In the genomic region with DNA sequence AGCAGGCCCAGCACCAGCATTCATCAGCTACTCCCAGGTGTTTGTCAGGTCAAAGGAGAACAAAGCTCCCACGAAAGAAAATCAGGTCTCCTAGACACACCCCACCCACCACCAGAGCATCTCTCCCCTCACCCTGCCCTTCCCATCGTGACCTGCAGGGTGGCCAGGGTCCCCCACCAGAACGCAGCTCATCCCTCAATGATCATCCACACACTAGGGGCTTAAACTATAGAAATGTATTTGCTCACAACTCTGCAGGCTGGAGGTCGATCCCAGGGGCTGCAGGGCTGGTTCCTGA, we compare ENCODE assay signal across 17 cellular contexts.
"Had no signal": no experiment of that assay in that cellular context is flagged by ENCODE, and none has a peak within 500 bp of the region (broad histone marks: within the 10 kb centered on the region; RNA-seq: fewer than 3 reads in every experiment).

No MANE protein-coding gene starts in this region.

- FAIRE-seq: endometrium, frontal cortex had no signal

- DNase-seq: activated B cell treated with CpG ODN at 0.5 μM for 24 hours; activated CD4-positive, alpha-beta memory T cell treated with anti-CD3 and anti-CD28 coated beads, Interleukin-2, amount 10 ng/mL, durations not matched to agents 7 days and 5 days; activated CD4-positive, alpha-beta T cell treated with anti-CD3 and anti-CD28 coated beads for 4 hours; activated effector memory CD4-positive, alpha-beta T cell treated with Interleukin-2 at 50 U/mL for 16 hours; activated naive CD4-positive, alpha-beta T cell treated with anti-CD3 and anti-CD28 coated beads, Interleukin-2, amount 10 ng/mL, durations not matched to agents 7 days and 5 days; activated T-cell treated with anti-CD3 and anti-CD28 coated beads, Interleukin-2, amount 50 U/mL, for 72 hours; cortex of kidney; hypothalamus; nephron progenitor cell; nucleus accumbens; stimulated activated CD4-positive, alpha-beta T cell treated with anti-CD3 and anti-CD28 coated beads, Interleukin-4, amount 100 ng/mL, for 24 hours; stimulated activated naive CD8-positive, alpha-beta T cell treated with anti-CD3 and anti-CD28 coated beads, Interleukin-15, Interleukin-2, amounts not matched to agents 100 U/mL and 50 U/mL, for 24 hours; thyroid gland had no signal

- H3K27ac ChIP-seq: thyroid gland had no signal

- H3K9me3 Mint-ChIP-seq: activated B cell treated with CpG ODN at 0.5 μM for 24 hours; activated CD4-positive, alpha-beta memory T cell treated with anti-CD3 and anti-CD28 coated beads, Interleukin-2, amount 10 ng/mL, durations not matched to agents 7 days and 5 days; activated naive CD4-positive, alpha-beta T cell treated with anti-CD3 and anti-CD28 coated beads, Interleukin-2, amount 10 ng/mL, durations not matched to agents 7 days and 5 days; activated T-cell treated with anti-CD3 and anti-CD28 coated beads, Interleukin-2, amount 50 U/mL, for 72 hours; memory B cell; nephron progenitor cell; T-helper 1 cell treated with Interleukin-12 subunit alpha and Interleukin-12 subunit beta and Interleukin-4 antibody, amounts not matched to agents 30 μg/mL and 1 μg/mL, for 36 hours had no signal

- H3K27ac Mint-ChIP-seq: activated B cell treated with CpG ODN at 0.5 μM for 24 hours; activated CD4-positive, alpha-beta memory T cell treated with anti-CD3 and anti-CD28 coated beads, Interleukin-2, amount 10 ng/mL, durations not matched to agents 7 days and 5 days; activated naive CD4-positive, alpha-beta T cell treated with anti-CD3 and anti-CD28 coated beads, Interleukin-2, amount 10 ng/mL, durations not matched to agents 7 days and 5 days; activated T-cell treated with anti-CD3 and anti-CD28 coated beads, Interleukin-2, amount 50 U/mL, for 72 hours; memory B cell; nephron progenitor cell; T-helper 1 cell treated with Interleukin-12 subunit alpha and Interleukin-12 subunit beta and Interleukin-4 antibody, amounts not matched to agents 30 μg/mL and 1 μg/mL, for 36 hours had no signal

- H3K4me3 ChIP-seq: thyroid gland had no signal

- ATAC-seq: activated T-cell treated with anti-CD3 and anti-CD28 coated beads, Interleukin-2, amount 50 U/mL, for 72 hours; stimulated activated naive CD8-positive, alpha-beta T cell treated with anti-CD3 and anti-CD28 coated beads, Interleukin-15, Interleukin-2, amounts not matched to agents 100 U/mL and 50 U/mL, for 24 hours had no signal

- H3K36me3 Mint-ChIP-seq: activated naive CD4-positive, alpha-beta T cell treated with anti-CD3 and anti-CD28 coated beads, Interleukin-2, amount 10 ng/mL, durations not matched to agents 7 days and 5 days; memory B cell had no signal

- H3K4me1 Mint-ChIP-seq: activated B cell treated with CpG ODN at 0.5 μM for 24 hours, memory B cell had no signal

- H3K4me3 Mint-ChIP-seq: activated B cell treated with CpG ODN at 0.5 μM for 24 hours; activated CD4-positive, alpha-beta memory T cell treated with anti-CD3 and anti-CD28 coated beads, Interleukin-2, amount 10 ng/mL, durations not matched to agents 7 days and 5 days; activated naive CD4-positive, alpha-beta T cell treated with anti-CD3 and anti-CD28 coated beads, Interleukin-2, amount 10 ng/mL, durations not matched to agents 7 days and 5 days; activated T-cell treated with anti-CD3 and anti-CD28 coated beads, Interleukin-2, amount 50 U/mL, for 72 hours; memory B cell; nephron progenitor cell; T-helper 1 cell treated with Interleukin-12 subunit alpha and Interleukin-12 subunit beta and Interleukin-4 antibody, amounts not matched to agents 30 μg/mL and 1 μg/mL, for 36 hours had no signal

- H3K36me3 ChIP-seq: thyroid gland had no signal

- H3K27me3 ChIP-seq: thyroid gland had no signal

- H3K4me1 ChIP-seq: thyroid gland had no signal

- H3K9me3 ChIP-seq: thyroid gland had no signal
